12 cellular contexts compared by ENCODE assay signal in the genomic region with DNA sequence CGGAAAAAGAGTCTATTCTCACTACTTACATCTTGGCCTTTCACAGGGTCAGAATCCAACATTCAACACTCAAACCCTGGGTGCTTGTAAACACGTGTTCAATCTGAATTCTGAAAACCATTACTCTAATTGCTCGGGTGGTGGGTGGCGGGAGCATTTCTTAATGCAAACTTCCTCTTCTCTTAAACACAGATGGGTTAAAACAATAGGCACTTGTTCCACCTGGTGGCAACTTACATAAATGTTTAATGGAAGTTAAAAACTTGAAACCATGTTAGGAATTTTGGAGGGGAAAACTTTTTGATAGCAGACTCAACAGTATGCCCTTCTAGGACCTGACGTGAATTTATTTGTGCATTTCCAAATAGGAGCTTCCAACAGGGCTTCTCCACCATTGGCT. TPM values are rescaled to one million over a fixed set of nuclear protein-coding genes. Genes with fewer than 3 reads are reported as not detected.
DNase-seq lines count a peak whose midpoint lies in the region; ATAC-seq, FAIRE-seq and TF ChIP-seq lines count a peak whose summit lies in the region.
"Had no signal": no experiment of that assay in that cellular context is flagged by ENCODE, and none has a peak within 500 bp of the region (broad histone marks: within the 10 kb centered on the region; RNA-seq: fewer than 3 reads in every experiment).

No MANE protein-coding gene starts in this region.

- WGBS in body of pancreas, 2 donors: 36 to 39% methylated on average over 5 of the region's 5 CpGs
- 11 to 42% (median 20%) methylated on average over 5 of the region's 5 CpGs for WGBS in small intestine, 3 donors

- DNase-seq in activated T-cell treated with anti-CD3 and anti-CD28 coated beads, Interleukin-2, amount 50 U/mL, for 72 hours: no peak
- DNase-seq in activated T-cell treated with anti-CD3 and anti-CD28 coated beads for 4 hours (no peak), NOMO-1 treated with DMSO at 0.1 percent for 48 hours (lab: John Stamatoyannopoulos, UW; ENCODE audit: unreplicated experiment) (peak; percentile 76), body of pancreas (no peak), small intestine (peak; percentile 63), hippocampal formation (lab: John Stamatoyannopoulos, UW) (no peak), NCI-H2107 treated with DMSO at 0.1 percent for 48 hours (lab: John Stamatoyannopoulos, UW; ENCODE audit: unreplicated experiment) (no peak)
- DNase-seq: activated CD4-positive, CD25-positive, alpha-beta regulatory T cell; MG63; naive B cell had no signal

- peak overlapping the region in 1 of 2 donors; percentile 51 for H3K4me3 Mint-ChIP-seq in activated T-cell treated with anti-CD3 and anti-CD28 coated beads, Interleukin-2, amount 50 U/mL, for 72 hours
- H3K4me3 Mint-ChIP-seq: B cell, naive B cell had no signal

- no peaks in the 10 kb centered on the region for H3K27me3 ChIP-seq in body of pancreas
- H3K27me3 ChIP-seq in small intestine (ENCODE audit: control insufficient read depth in 2 of 2, insufficient read depth in 2 of 2, low read length in 2 of 2): no peaks in the 10 kb centered on the region
- H3K27me3 ChIP-seq: MG63 had no signal

- intact Hi-C loops in body of pancreas (cut with DNase I): loop anchor here (10.0 kb wide), 1 partner anchor 66 kb away; no protein-coding TSS in a partner anchor

- H3K9me3 Mint-ChIP-seq in activated T-cell treated with anti-CD3 and anti-CD28 coated beads, Interleukin-2, amount 50 U/mL, for 72 hours: no peaks in the 10 kb centered on the region
- H3K9me3 Mint-ChIP-seq: naive B cell had no signal

- TF ChIP-seq POLR2A in body of pancreas (IDR thresholded peaks at IDR 0.05): no peak

- H3K27ac ChIP-seq in body of pancreas: no peak overlapping the region
- peak overlapping the region in 1 of 2 donors; percentile 60 for H3K27ac ChIP-seq in small intestine (ENCODE audit: low read depth in 1 of 2, low read length in 1 of 2)

- H3K4me3 ChIP-seq in body of pancreas: no peak overlapping the region
- no peak overlapping the region for H3K4me3 ChIP-seq in small intestine (ENCODE audit: low read depth in 1 of 2, low read length in 2 of 2)
- H3K4me3 ChIP-seq: MG63 had no signal

- H3K4me1 ChIP-seq in body of pancreas: peaks cover 3% of the 10 kb centered on the region
- H3K4me1 ChIP-seq in small intestine (ENCODE audit: control insufficient read depth in 2 of 2, insufficient read depth in 1 of 2, low read depth in 1 of 2, low read length in 1 of 2): no peaks in the 10 kb centered on the region

- no peak for FAIRE-seq in small intestine (lab: Jason Lieb, UNC)

- H3K9me3 ChIP-seq in body of pancreas: no peaks in the 10 kb centered on the region
- no peaks in the 10 kb centered on the region for H3K9me3 ChIP-seq in small intestine (ENCODE audit: control insufficient read depth, low read depth)
- H3K9me3 ChIP-seq: MG63 had no signal

- peak overlapping the region; percentile 8 for H3K27ac Mint-ChIP-seq in activated T-cell treated with anti-CD3 and anti-CD28 coated beads, Interleukin-2, amount 50 U/mL, for 72 hours
- H3K27ac Mint-ChIP-seq: B cell had no signal

- H3K27me3 Mint-ChIP-seq in activated T-cell treated with anti-CD3 and anti-CD28 coated beads, Interleukin-2, amount 50 U/mL, for 72 hours (ENCODE audit: low read depth): peaks cover 5% of the 10 kb centered on the region
- H3K27me3 Mint-ChIP-seq: B cell had no signal

- no peak for ATAC-seq in activated T-cell treated with anti-CD3 and anti-CD28 coated beads, Interleukin-2, amount 50 U/mL, for 72 hours (replicated peaks in 1 of 2)
- no peak for ATAC-seq in body of pancreas
- ATAC-seq in GM18519 (IDR thresholded peaks at IDR 0.05; ENCODE audit: low FRiP score, unreplicated experiment): no peak

- TF ChIP-seq CTCF in body of pancreas (IDR thresholded peaks at IDR 0.05): peak in 4 of 7 experiments; percentile 6 to 28 (median 14)

- H3K36me3 ChIP-seq in body of pancreas (replicated peaks in 1 of 2; ENCODE audit: insufficient read depth in 1 of 2, low read depth in 2 of 2) (no peaks in the 10 kb centered on the region), small intestine (ENCODE audit: control insufficient read depth in 2 of 2, insufficient read depth in 2 of 2, low read length in 2 of 2) (no peaks in the 10 kb centered on the region)
- H3K36me3 ChIP-seq: MG63 had no signal

- H3K4me1 Mint-ChIP-seq in activated T-cell treated with anti-CD3 and anti-CD28 coated beads, Interleukin-2, amount 50 U/mL, for 72 hours (ENCODE audit: low read depth): peaks cover 31% of the 10 kb centered on the region

- no peaks in the 10 kb centered on the region for H3K36me3 Mint-ChIP-seq in activated T-cell treated with anti-CD3 and anti-CD28 coated beads, Interleukin-2, amount 50 U/mL, for 72 hours (ENCODE audit: insufficient read depth in 2 of 2)
- H3K36me3 Mint-ChIP-seq: naive B cell had no signal

RNA-seq across cellular contexts. Expression of a gene that starts 23.4 kb away (rescaled TPM):
- under 1 TPM in 1 of 2 donors, not detected in 1; 0.86 TPM for total RNA-seq in activated T-cell treated with anti-CD3 and anti-CD28 coated beads, Interleukin-2, amount 50 U/mL, for 72 hours
- 1 to 10 TPM in 1 of 2 donors, under 1 TPM in 1; 0.52 to 2.6 TPM for total RNA-seq in body of pancreas
- 1 to 10 TPM in 1 of 3 donors, under 1 TPM in 1, not detected in 1; 0.81 to 3.4 TPM for polyA plus RNA-seq in small intestine
- total RNA-seq: B cell had no signal

RNA-seq across cellular contexts. Expression of a gene that starts 23.6 kb away (rescaled TPM):
- total RNA-seq in activated T-cell treated with anti-CD3 and anti-CD28 coated beads, Interleukin-2, amount 50 U/mL, for 72 hours: under 1 TPM; 0.19 to 0.49 TPM
- 1 to 10 TPM; 2.6 to 4.2 TPM for total RNA-seq in body of pancreas
- polyA plus RNA-seq in small intestine: 10 to 100 TPM in 1 of 3 donors, 1 to 10 TPM in 1, under 1 TPM in 1; 0.67 to 15.5 (median 2.4) TPM
- total RNA-seq: B cell had no signal

Comparison
In these comparisons a context has a peak if more than half of its experiments do, and no peak if none do; other contexts are left out.
1. DNase-seq: peak in NOMO-1 treated with DMSO at 0.1 percent for 48 hours (single experiment) and small intestine (single experiment); none in activated T-cell treated with anti-CD3 and anti-CD28 coated beads, Interleukin-2, amount 50 U/mL, for 72 hours (0 of 2), activated T-cell treated with anti-CD3 and anti-CD28 coated beads for 4 hours (single experiment), body of pancreas (0 of 4), hippocampal formation (0 of 2) and NCI-H2107 treated with DMSO at 0.1 percent for 48 hours (single experiment).